Comparison of ENCODE assay signal across 12 cellular contexts in genomic region chr9:96925587-96925986, GRCh38. TPM values are rescaled to one million over a fixed set of nuclear protein-coding genes. Genes with fewer than 3 reads are reported as not detected.
A peak's percentile ranks its signal among the peaks of the same experiment; 100 is the strongest.
DNase-seq lines count a peak whose midpoint lies in the region; TF ChIP-seq lines count a peak whose summit lies in the region.
"Not testable (repeated sequence)": the region's sequence is repeated elsewhere in the genome, so short reads cannot be mapped to it uniquely, and the experiment has no call there.
"Had no signal": no experiment of that assay in that cellular context is flagged by ENCODE, and none has a peak within 500 bp of the region (broad histone marks: within the 10 kb centered on the region; RNA-seq: fewer than 3 reads in every experiment).

No MANE protein-coding gene starts in this region.

- H3K4me3 ChIP-seq in H7 (ENCODE audit: insufficient read depth, low read depth, low read length); Karpas-422 (ENCODE audit: low read length); fibroblast of pulmonary artery (replicated peaks; ENCODE audit: low read depth, low read length); neural progenitor cell: not testable (repeated sequence)

- not testable (repeated sequence) for H3K4me1 Mint-ChIP-seq in neural progenitor cell

- H3K36me3 ChIP-seq in H7 (replicated peaks; ENCODE audit: control insufficient read depth, insufficient read depth, low read length); Karpas-422 (ENCODE audit: insufficient read depth, low read length); neural progenitor cell: not testable (repeated sequence)

- H3K9me2 ChIP-seq in Karpas-422 (replicated peaks; ENCODE audit: insufficient read depth, low read length) = not testable (repeated sequence)

- not testable (repeated sequence) for H2AFZ ChIP-seq in Karpas-422 (ENCODE audit: low read length); neural progenitor cell (replicated peaks)

- H4K20me1 ChIP-seq in Karpas-422 (ENCODE audit: insufficient read depth, low read depth, low read length); neural progenitor cell (ENCODE audit: low read depth): not testable (repeated sequence)

- H3K4me1 ChIP-seq in Karpas-422 (ENCODE audit: low read length); neural progenitor cell: not testable (repeated sequence)

- H3K9ac ChIP-seq in Karpas-422 (ENCODE audit: low read length); neural progenitor cell: not testable (repeated sequence)

- not testable (repeated sequence) for H3K27ac Mint-ChIP-seq in neural progenitor cell

- not testable (repeated sequence) for H3K36me3 Mint-ChIP-seq in neural progenitor cell

- H3F3A ChIP-seq in neural progenitor cell (ENCODE audit: low read depth) = not testable (repeated sequence)

- H3K9me3 Mint-ChIP-seq in neural progenitor cell = not testable (repeated sequence)

- H3K27me3 Mint-ChIP-seq in neural progenitor cell (ENCODE audit: insufficient read depth, low read depth) = not testable (repeated sequence)

- H3K9me3 ChIP-seq in Karpas-422 (ENCODE audit: low read length); neural progenitor cell (ENCODE audit: low read depth): not testable (repeated sequence)

- not testable (repeated sequence) for H3K79me2 ChIP-seq in Karpas-422 (ENCODE audit: low read length); neural progenitor cell (ENCODE audit: low read depth)

- H3K27ac ChIP-seq in Karpas-422 (ENCODE audit: low read length); neural progenitor cell: not testable (repeated sequence)

- DNase-seq in H7 (peak; percentile 16), Karpas-422 (peak; percentile 23), SK-MEL-5 (ENCODE audit: low read depth, low spot score) (peak; percentile 35), fibroblast of pulmonary artery (ENCODE audit: low read depth) (peak; percentile 1), islet precursor cell (peak; percentile 35), neural progenitor cell (ENCODE audit: low spot score) (peak; percentile 15)

- not testable (repeated sequence) for H3K27me3 ChIP-seq in H7 (ENCODE audit: control insufficient read depth, insufficient read depth, low read length); Karpas-422 (ENCODE audit: low read length); neural progenitor cell

- TF ChIP-seq CTCF in fibroblast of pulmonary artery (IDR thresholded peaks at IDR 0.05; ENCODE audit: low read length, missing control alignments); neural progenitor cell (IDR thresholded peaks at IDR 0.05): not testable (repeated sequence)

- in situ Hi-C loops in SK-MEL-5 (cut with HindIII; ENCODE audit: low pct_unique_long_range_greater_than_20kb, low sequenced_read_pairs) = not testable (repeated sequence)

- not testable (repeated sequence) for H3K4me2 ChIP-seq in Karpas-422 (ENCODE audit: low read depth, low read length, poor library complexity, severe bottlenecking); neural progenitor cell

- H3K4me3 Mint-ChIP-seq in neural progenitor cell = not testable (repeated sequence)

RNA-seq across cellular contexts. Expression of gene NUTM2G, which starts 3.1 kb away (rescaled TPM):
- total RNA-seq in H7 (2014; rRNA removed; shearing (Covaris generic)) = 0.07 TPM in 2 replicates
- not detected in 2 replicates for total RNA-seq in Karpas-422 (2014; rRNA removed; shearing (Covaris generic); ENCODE audit: low replicate concordance)
- not detected in 2 replicates for total RNA-seq in SK-MEL-5 (2014; rRNA removed; shearing (Covaris generic))
- polyA plus RNA-seq in SK-MEL-5 (2015; cell fraction: cytosol; rRNA removed) = not detected in 2 replicates
- not detected in 2 replicates for polyA plus RNA-seq in SK-MEL-5 (2015; cell fraction: nucleus; rRNA removed)
- not detected in 2 replicates for total RNA-seq in neural progenitor cell (ENCODE audit: low replicate concordance)
- total RNA-seq: Caco-2; CD4-positive, alpha-beta T cell; GM23248; HT-29; K562 had no signal
- polyA plus RNA-seq: BJ, GM23248 had no signal
